Comparison of ENCODE assay signal across 8 cellular contexts in the genomic region with DNA sequence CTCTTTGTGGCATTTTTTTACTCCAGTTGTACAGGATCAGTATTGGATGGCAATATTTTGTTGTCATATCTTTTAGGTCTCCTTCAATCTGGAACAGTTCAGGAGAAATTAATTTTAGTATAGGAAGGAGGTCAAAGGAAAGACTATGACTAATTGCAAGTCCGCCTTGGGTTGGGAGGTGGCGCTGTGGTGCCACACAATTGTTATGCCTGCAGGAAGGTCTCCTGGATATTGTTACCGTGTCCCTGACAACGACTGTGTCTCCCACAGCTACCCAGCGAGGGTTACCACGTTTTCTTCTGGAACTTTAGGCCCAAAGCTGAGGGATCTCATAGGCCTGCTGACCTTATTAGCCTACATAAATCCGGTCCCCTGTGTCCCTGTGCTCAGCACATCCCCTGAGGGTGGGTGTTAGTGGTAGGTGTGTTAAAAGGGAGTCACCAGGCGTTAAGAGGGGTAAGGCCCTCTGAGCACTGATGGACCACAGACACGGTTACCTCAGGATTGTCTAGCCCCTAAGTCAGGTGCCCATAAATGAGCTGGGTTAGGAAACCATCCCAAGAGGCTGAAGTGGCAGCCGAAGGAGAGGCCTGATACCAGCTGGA. TPM values are rescaled to one million over a fixed set of nuclear protein-coding genes. Genes with fewer than 3 reads are reported as not detected.
DNase-seq lines count a peak whose midpoint lies in the region; ATAC-seq and TF ChIP-seq lines count a peak whose summit lies in the region.

No MANE protein-coding gene starts in this region.

- DNase-seq in GDM1 (lab: John Stamatoyannopoulos, UW) (peak; percentile 38), NCI-H2107 treated with DMSO at 0.1 percent for 48 hours (lab: John Stamatoyannopoulos, UW; ENCODE audit: unreplicated experiment) (peak; percentile 90), WTC11 (ENCODE audit: low spot score) (peak; percentile 77), left lobe of liver (ENCODE audit: low spot score) (peak; percentile 49)
- DNase-seq in central memory CD4-positive, alpha-beta T cell = peak; percentile 39
- peak; percentile 17 to 36 for DNase-seq in stimulated activated CD4-positive, alpha-beta T cell treated with anti-CD3 and anti-CD28 coated beads, Interleukin-4, amount 100 ng/mL, for 4 hours

- H3K36me3 Mint-ChIP-seq in WTC11 = peaks cover 10% of the 10 kb centered on the region

- CTCF ChIA-PET in WTC11 (lab: Charles Lee) = interaction anchor here (1.0 to 3.4 kb wide), 24 partner anchors 22 to 986 kb away, joined by 3 to 50 read pairs (median 6); no protein-coding TSS in a partner anchor

- peaks cover 12% of the 10 kb centered on the region for H3K4me1 Mint-ChIP-seq in WTC11

- no peak overlapping the region for H3K27ac Mint-ChIP-seq in WTC11

- TF ChIP-seq CTCF in WTC11 (IDR thresholded peaks at IDR 0.05) = peak; percentile 84

- H3K9me3 Mint-ChIP-seq in WTC11 = peaks cover 31% of the 10 kb centered on the region

- H3K27me3 Mint-ChIP-seq in WTC11 (ENCODE audit: low read depth) = no peaks in the 10 kb centered on the region

- POLR2A ChIA-PET in WTC11 (lab: Charles Lee) = no interaction called here

- ATAC-seq in HG02610 (IDR thresholded peaks at IDR 0.05; ENCODE audit: unreplicated experiment) = peak; percentile 59
- peak; percentile 94 for ATAC-seq in WTC11
- ATAC-seq in left lobe of liver = peak; percentile 75
- no peak for ATAC-seq in HG03159 (IDR thresholded peaks at IDR 0.05; ENCODE audit: unreplicated experiment)

- no peak overlapping the region for H3K4me3 Mint-ChIP-seq in WTC11

TF ChIP-seq in WTC11, 78 proteins besides CTCF, POLR2A, EP300 and RAD21:
- TF ChIP-seq ZNF219 (CRISPR knock-in tag; IDR thresholded peaks at IDR 0.05; ENCODE audit: borderline replicate concordance) (no peak), ZNF263 (CRISPR knock-in tag; IDR thresholded peaks at IDR 0.05; ENCODE audit: low read depth) (no peak), RORB (CRISPR knock-in tag; IDR thresholded peaks at IDR 0.05) (no peak), FOXP1 (CRISPR knock-in tag; IDR thresholded peaks at IDR 0.05; ENCODE audit: borderline replicate concordance) (no peak), ZNF138 (CRISPR knock-in tag; conservative IDR thresholded peaks at IDR 0.05) (no peak), ZBTB43 (CRISPR knock-in tag; IDR thresholded peaks at IDR 0.05) (no peak), NR2C2 (CRISPR knock-in tag; IDR thresholded peaks at IDR 0.05) (no peak), ESRRA (CRISPR knock-in tag; IDR thresholded peaks at IDR 0.05; ENCODE audit: borderline replicate concordance) (no peak), USF1 (CRISPR knock-in tag; IDR thresholded peaks at IDR 0.05) (no peak), ZNF317 (CRISPR knock-in tag; IDR thresholded peaks at IDR 0.05; ENCODE audit: borderline replicate concordance, low read depth) (no peak), CBFB (CRISPR knock-in tag; IDR thresholded peaks at IDR 0.05; ENCODE audit: low read depth) (no peak), ATF6 (CRISPR knock-in tag; IDR thresholded peaks at IDR 0.05) (no peak), CREB1 (CRISPR knock-in tag; IDR thresholded peaks at IDR 0.05) (no peak), ATF1 (CRISPR knock-in tag; IDR thresholded peaks at IDR 0.05) (no peak), NR3C1 (CRISPR knock-in tag; conservative IDR thresholded peaks at IDR 0.05; ENCODE audit: low read depth) (no peak), JAZF1 (CRISPR knock-in tag; IDR thresholded peaks at IDR 0.05) (no peak), MXD4 (CRISPR knock-in tag; IDR thresholded peaks at IDR 0.05; ENCODE audit: borderline replicate concordance) (no peak), RELA (CRISPR knock-in tag; IDR thresholded peaks at IDR 0.05; ENCODE audit: borderline replicate concordance) (no peak)
- TF ChIP-seq, protein P1, sequence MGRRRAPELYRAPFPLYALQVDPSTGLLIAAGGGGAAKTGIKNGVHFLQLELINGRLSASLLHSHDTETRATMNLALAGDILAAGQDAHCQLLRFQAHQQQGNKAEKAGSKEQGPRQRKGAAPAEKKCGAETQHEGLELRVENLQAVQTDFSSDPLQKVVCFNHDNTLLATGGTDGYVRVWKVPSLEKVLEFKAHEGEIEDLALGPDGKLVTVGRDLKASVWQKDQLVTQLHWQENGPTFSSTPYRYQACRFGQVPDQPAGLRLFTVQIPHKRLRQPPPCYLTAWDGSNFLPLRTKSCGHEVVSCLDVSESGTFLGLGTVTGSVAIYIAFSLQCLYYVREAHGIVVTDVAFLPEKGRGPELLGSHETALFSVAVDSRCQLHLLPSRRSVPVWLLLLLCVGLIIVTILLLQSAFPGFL (CRISPR knock-in tag; IDR thresholded peaks at IDR 0.05; ENCODE audit: borderline replicate concordance) = no peak

RNA-seq across cellular contexts. Expression of gene KCNAB1, which starts 31.5 kb away (rescaled TPM):
- total RNA-seq in WTC11 (2021) (0.41 to 1.1 TPM (median 1.0 TPM) in 3 replicates), left lobe of liver (0.23 TPM)

Comparison
In these comparisons a context has a peak if more than half of its experiments do, and no peak if none do; other contexts are left out.
1. DNase-seq: peak in every context shown above with its lines; median percentile 90 in NCI-H2107 treated with DMSO at 0.1 percent for 48 hours; 77 in WTC11; 49 in left lobe of liver; 39 in central memory CD4-positive, alpha-beta T cell; 38 in GDM1; 26 in stimulated activated CD4-positive, alpha-beta T cell treated with anti-CD3 and anti-CD28 coated beads, Interleukin-4, amount 100 ng/mL, for 4 hours.